1 cellular context compared by ENCODE assay signal in genomic region chr15:43230640-43231115, GRCh38.
TF ChIP-seq lines count a peak whose summit lies in the region.

No MANE protein-coding gene starts in this region.

TF ChIP-seq in K562, 482 proteins besides CTCF, POLR2A, EP300 and RAD21 (continued from another document):
- TF ChIP-seq, protein P1, sequence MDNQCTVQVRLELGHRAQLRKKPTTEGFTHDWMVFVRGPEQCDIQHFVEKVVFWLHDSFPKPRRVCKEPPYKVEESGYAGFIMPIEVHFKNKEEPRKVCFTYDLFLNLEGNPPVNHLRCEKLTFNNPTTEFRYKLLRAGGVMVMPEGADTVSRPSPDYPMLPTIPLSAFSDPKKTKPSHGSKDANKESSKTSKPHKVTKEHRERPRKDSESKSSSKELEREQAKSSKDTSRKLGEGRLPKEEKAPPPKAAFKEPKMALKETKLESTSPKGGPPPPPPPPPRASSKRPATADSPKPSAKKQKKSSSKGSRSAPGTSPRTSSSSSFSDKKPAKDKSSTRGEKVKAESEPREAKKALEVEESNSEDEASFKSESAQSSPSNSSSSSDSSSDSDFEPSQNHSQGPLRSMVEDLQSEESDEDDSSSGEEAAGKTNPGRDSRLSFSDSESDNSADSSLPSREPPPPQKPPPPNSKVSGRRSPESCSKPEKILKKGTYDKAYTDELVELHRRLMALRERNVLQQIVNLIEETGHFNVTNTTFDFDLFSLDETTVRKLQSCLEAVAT (IDR thresholded peaks at IDR 0.05): no peak
- TF ChIP-seq ATF7 (IDR thresholded peaks at IDR 0.05): peak; percentile 56; the same call in 1 of the 2 replicates
- no peak for TF ChIP-seq HIVEP1 (CRISPR knock-in tag; IDR thresholded peaks at IDR 0.05)
- no peak for TF ChIP-seq SMAD2 (IDR thresholded peaks at IDR 0.05; ENCODE audit: low read depth, low read length)
- TF ChIP-seq SRSF9 (IDR thresholded peaks at IDR 0.05; ENCODE audit: borderline replicate concordance, low read depth, low read length): no peak
- TF ChIP-seq ZNF316 (IDR thresholded peaks at IDR 0.05): peak; percentile 95
- TF ChIP-seq KDM1A (IDR thresholded peaks at IDR 0.05): peak; percentile 83 to 86
- no peak for TF ChIP-seq YBX1 (IDR thresholded peaks at IDR 0.05)
TF ChIP-seq in K562: peak in this region for 85.
